ENCODE assay signal across 28 cellular contexts in genomic region chr11:4140067-4140636, GRCh38.
"Had no signal": no experiment of that assay in that cellular context is flagged by ENCODE, and none has a peak within 500 bp of the region (broad histone marks: within the 10 kb centered on the region; RNA-seq: fewer than 3 reads in every experiment).

No MANE protein-coding gene starts in this region.

- H3K27ac ChIP-seq: brain microvascular endothelial cell, cardiac muscle cell, PC-9 had no signal

- H3K36me3 ChIP-seq: brain microvascular endothelial cell had no signal

- H3K27me3 Mint-ChIP-seq: activated B cell treated with CpG ODN at 0.5 μM for 24 hours; activated CD4-positive, alpha-beta memory T cell treated with anti-CD3 and anti-CD28 coated beads, Interleukin-2, amount 10 ng/mL, durations not matched to agents 7 days and 5 days; activated CD4-positive, alpha-beta T cell treated with anti-CD3 and anti-CD28 coated beads, Interleukin-2, amount 10 ng/mL, durations not matched to agents 7 days and 5 days; activated naive CD8-positive, alpha-beta T cell; activated T-helper 17 cell treated with anti-CD3 and anti-CD28 coated beads, Interleukin-2, amount 50 U/mL, for 72 hours; T-cell had no signal

- H3K4me1 Mint-ChIP-seq: activated B cell treated with CpG ODN at 0.5 μM for 24 hours; activated CD4-positive, alpha-beta memory T cell treated with anti-CD3 and anti-CD28 coated beads, Interleukin-2, amount 10 ng/mL, durations not matched to agents 7 days and 5 days; T-cell had no signal

- DNase-seq: activated B cell treated with CpG ODN at 0.5 μM for 24 hours; activated CD4-positive, alpha-beta memory T cell treated with anti-CD3 and anti-CD28 coated beads, Interleukin-2, amount 10 ng/mL, durations not matched to agents 7 days and 5 days; activated CD4-positive, alpha-beta T cell treated with anti-CD3 and anti-CD28 coated beads for 1 hour; activated CD4-positive, alpha-beta T cell treated with anti-CD3 and anti-CD28 coated beads, Interleukin-2, amount 10 ng/mL, durations not matched to agents 7 days and 5 days; activated gamma-delta T cell; activated naive CD4-positive, alpha-beta T cell treated with anti-CD3 and anti-CD28 coated beads for 36 hours; activated T-cell treated with anti-CD3 and anti-CD28 coated beads for 4 hours; activated T-cell treated with anti-CD3 and anti-CD28 coated beads, Interleukin-2, amount 50 U/mL, for 48 hours; amygdala; brain microvascular endothelial cell; MG63; MV-4-11; NCI-H1092 treated with DMSO at 0.1 percent for 48 hours; NCI-H1417 treated with DMSO at 0.1 percent for 48 hours; NCI-H1694; NCI-H2029; NCI-H2107; NCI-H2171 treated with DMSO at 0.1 percent for 48 hours; NCI-H446; NCI-H524; PC-9; SHP77 treated with DMSO at 0.1 percent for 48 hours; T-cell; T-helper 2 cell; T1000 had no signal

- H3K4me3 ChIP-seq: cardiac muscle cell, MG63, PC-9 had no signal

- H3K27ac Mint-ChIP-seq: activated B cell treated with CpG ODN at 0.5 μM for 24 hours; activated CD4-positive, alpha-beta memory T cell treated with anti-CD3 and anti-CD28 coated beads, Interleukin-2, amount 10 ng/mL, durations not matched to agents 7 days and 5 days; activated CD4-positive, alpha-beta T cell treated with anti-CD3 and anti-CD28 coated beads, Interleukin-2, amount 10 ng/mL, durations not matched to agents 7 days and 5 days; activated naive CD4-positive, alpha-beta T cell treated with anti-CD3 and anti-CD28 coated beads for 36 hours; activated naive CD8-positive, alpha-beta T cell; activated T-helper 17 cell treated with anti-CD3 and anti-CD28 coated beads, Interleukin-2, amount 50 U/mL, for 72 hours; T-cell had no signal

- H3K27me3 ChIP-seq: brain microvascular endothelial cell, cardiac muscle cell, MG63 had no signal

- H3K4me3 Mint-ChIP-seq: activated B cell treated with CpG ODN at 0.5 μM for 24 hours; activated CD4-positive, alpha-beta memory T cell treated with anti-CD3 and anti-CD28 coated beads, Interleukin-2, amount 10 ng/mL, durations not matched to agents 7 days and 5 days; activated CD4-positive, alpha-beta T cell treated with anti-CD3 and anti-CD28 coated beads, Interleukin-2, amount 10 ng/mL, durations not matched to agents 7 days and 5 days; activated naive CD4-positive, alpha-beta T cell treated with anti-CD3 and anti-CD28 coated beads for 36 hours; activated naive CD8-positive, alpha-beta T cell; activated T-helper 17 cell treated with anti-CD3 and anti-CD28 coated beads, Interleukin-2, amount 50 U/mL, for 72 hours; T-cell had no signal
